In the genomic region with DNA sequence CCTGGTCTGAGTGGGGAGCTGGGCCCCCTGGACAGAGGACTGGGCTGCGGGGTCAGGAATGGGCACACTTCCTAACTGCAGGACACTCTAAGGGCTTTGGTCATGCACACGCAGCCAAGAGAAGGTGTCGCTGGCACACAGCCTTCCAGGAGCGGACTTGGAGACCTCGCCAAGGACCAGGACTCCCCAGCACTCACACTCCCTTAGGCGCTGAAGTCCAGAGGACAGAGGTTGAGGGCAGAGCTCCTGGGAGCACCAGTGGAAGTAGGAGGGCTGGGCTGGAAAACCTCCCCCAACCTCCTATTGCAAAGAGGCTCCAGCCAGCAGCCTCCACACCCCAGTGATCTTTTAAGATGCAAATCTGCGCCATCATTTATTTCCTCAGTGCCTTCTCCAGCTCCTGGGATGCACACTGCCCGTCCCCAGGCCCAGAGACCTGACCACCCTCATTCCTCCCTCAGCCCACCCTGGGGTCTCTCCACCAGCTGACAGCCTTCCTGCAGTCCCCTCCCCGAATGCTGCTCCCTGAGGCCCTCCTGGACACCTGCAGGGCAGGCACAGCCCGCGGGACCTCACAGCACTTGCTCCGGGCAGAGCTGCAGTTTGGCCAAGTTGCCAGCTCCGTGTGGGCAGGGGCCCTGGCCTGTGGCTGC, we compare ENCODE assay signal across 1 cellular context.
TF ChIP-seq lines count a peak whose summit lies in the region.

No MANE protein-coding gene starts in this region.

TF ChIP-seq in WTC11, 78 proteins besides CTCF, POLR2A, EP300 and RAD21 (continued from another document):
- TF ChIP-seq ZNF281 (CRISPR knock-in tag; IDR thresholded peaks at IDR 0.05) (peak; percentile 78), IRF2 (CRISPR knock-in tag; IDR thresholded peaks at IDR 0.05; ENCODE audit: borderline replicate concordance, low read depth) (no peak), ZNF138 (CRISPR knock-in tag; conservative IDR thresholded peaks at IDR 0.05) (no peak; the same call in 1 of the 2 replicates)
